Comparison of ENCODE assay signal across 1 cellular context in the genomic region with DNA sequence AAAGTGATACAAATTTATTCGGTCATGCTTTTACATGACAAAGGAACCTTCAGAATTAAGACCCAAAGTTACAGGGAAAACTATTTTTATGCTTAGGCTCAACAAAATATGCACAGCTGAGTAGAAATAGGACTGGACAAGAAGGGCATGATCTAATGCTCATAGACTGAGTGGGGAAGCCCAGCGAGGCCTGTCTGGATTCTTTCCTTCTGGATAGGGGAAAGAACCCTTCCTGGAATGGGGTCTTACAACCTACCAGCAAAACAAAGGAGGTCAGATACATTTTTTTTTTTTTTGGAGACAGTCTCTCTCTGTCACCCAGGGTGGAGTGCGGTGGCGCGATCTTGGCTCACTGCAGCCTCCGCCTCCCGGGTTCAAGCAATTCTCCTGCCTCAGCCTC.
TF ChIP-seq lines count a peak whose summit lies in the region.

No MANE protein-coding gene starts in this region.

TF ChIP-seq in WTC11, 78 proteins besides CTCF, POLR2A, EP300 and RAD21 (continued from another document):
- TF ChIP-seq, protein P1, sequence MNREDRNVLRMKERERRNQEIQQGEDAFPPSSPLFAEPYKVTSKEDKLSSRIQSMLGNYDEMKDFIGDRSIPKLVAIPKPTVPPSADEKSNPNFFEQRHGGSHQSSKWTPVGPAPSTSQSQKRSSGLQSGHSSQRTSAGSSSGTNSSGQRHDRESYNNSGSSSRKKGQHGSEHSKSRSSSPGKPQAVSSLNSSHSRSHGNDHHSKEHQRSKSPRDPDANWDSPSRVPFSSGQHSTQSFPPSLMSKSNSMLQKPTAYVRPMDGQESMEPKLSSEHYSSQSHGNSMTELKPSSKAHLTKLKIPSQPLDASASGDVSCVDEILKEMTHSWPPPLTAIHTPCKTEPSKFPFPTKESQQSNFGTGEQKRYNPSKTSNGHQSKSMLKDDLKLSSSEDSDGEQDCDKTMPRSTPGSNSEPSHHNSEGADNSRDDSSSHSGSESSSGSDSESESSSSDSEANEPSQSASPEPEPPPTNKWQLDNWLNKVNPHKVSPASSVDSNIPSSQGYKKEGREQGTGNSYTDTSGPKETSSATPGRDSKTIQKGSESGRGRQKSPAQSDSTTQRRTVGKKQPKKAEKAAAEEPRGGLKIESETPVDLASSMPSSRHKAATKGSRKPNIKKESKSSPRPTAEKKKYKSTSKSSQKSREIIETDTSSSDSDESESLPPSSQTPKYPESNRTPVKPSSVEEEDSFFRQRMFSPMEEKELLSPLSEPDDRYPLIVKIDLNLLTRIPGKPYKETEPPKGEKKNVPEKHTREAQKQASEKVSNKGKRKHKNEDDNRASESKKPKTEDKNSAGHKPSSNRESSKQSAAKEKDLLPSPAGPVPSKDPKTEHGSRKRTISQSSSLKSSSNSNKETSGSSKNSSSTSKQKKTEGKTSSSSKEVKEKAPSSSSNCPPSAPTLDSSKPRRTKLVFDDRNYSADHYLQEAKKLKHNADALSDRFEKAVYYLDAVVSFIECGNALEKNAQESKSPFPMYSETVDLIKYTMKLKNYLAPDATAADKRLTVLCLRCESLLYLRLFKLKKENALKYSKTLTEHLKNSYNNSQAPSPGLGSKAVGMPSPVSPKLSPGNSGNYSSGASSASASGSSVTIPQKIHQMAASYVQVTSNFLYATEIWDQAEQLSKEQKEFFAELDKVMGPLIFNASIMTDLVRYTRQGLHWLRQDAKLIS (CRISPR knock-in tag; IDR thresholded peaks at IDR 0.05; ENCODE audit: borderline replicate concordance): no peak
- TF ChIP-seq KAT7 (CRISPR knock-in tag; IDR thresholded peaks at IDR 0.05; ENCODE audit: borderline replicate concordance): no peak
- TF ChIP-seq PRRX2 (CRISPR knock-in tag; IDR thresholded peaks at IDR 0.05): no peak
- TF ChIP-seq, protein P2, sequence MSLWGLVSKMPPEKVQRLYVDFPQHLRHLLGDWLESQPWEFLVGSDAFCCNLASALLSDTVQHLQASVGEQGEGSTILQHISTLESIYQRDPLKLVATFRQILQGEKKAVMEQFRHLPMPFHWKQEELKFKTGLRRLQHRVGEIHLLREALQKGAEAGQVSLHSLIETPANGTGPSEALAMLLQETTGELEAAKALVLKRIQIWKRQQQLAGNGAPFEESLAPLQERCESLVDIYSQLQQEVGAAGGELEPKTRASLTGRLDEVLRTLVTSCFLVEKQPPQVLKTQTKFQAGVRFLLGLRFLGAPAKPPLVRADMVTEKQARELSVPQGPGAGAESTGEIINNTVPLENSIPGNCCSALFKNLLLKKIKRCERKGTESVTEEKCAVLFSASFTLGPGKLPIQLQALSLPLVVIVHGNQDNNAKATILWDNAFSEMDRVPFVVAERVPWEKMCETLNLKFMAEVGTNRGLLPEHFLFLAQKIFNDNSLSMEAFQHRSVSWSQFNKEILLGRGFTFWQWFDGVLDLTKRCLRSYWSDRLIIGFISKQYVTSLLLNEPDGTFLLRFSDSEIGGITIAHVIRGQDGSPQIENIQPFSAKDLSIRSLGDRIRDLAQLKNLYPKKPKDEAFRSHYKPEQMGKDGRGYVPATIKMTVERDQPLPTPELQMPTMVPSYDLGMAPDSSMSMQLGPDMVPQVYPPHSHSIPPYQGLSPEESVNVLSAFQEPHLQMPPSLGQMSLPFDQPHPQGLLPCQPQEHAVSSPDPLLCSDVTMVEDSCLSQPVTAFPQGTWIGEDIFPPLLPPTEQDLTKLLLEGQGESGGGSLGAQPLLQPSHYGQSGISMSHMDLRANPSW (CRISPR knock-in tag; conservative IDR thresholded peaks at IDR 0.05; ENCODE audit: low read depth): no peak
- TF ChIP-seq, protein P3, sequence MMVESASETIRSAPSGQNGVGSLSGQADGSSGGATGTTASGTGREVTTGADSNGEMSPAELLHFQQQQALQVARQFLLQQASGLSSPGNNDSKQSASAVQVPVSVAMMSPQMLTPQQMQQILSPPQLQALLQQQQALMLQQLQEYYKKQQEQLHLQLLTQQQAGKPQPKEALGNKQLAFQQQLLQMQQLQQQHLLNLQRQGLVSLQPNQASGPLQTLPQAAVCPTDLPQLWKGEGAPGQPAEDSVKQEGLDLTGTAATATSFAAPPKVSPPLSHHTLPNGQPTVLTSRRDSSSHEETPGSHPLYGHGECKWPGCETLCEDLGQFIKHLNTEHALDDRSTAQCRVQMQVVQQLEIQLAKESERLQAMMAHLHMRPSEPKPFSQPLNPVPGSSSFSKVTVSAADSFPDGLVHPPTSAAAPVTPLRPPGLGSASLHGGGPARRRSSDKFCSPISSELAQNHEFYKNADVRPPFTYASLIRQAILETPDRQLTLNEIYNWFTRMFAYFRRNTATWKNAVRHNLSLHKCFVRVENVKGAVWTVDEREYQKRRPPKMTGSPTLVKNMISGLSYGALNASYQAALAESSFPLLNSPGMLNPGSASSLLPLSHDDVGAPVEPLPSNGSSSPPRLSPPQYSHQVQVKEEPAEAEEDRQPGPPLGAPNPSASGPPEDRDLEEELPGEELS (CRISPR knock-in tag; IDR thresholded peaks at IDR 0.05): no peak
- TF ChIP-seq, protein P4, sequence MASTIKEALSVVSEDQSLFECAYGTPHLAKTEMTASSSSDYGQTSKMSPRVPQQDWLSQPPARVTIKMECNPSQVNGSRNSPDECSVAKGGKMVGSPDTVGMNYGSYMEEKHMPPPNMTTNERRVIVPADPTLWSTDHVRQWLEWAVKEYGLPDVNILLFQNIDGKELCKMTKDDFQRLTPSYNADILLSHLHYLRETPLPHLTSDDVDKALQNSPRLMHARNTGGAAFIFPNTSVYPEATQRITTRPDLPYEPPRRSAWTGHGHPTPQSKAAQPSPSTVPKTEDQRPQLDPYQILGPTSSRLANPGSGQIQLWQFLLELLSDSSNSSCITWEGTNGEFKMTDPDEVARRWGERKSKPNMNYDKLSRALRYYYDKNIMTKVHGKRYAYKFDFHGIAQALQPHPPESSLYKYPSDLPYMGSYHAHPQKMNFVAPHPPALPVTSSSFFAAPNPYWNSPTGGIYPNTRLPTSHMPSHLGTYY (CRISPR knock-in tag; IDR thresholded peaks at IDR 0.05): no peak
- TF ChIP-seq, protein P5, sequence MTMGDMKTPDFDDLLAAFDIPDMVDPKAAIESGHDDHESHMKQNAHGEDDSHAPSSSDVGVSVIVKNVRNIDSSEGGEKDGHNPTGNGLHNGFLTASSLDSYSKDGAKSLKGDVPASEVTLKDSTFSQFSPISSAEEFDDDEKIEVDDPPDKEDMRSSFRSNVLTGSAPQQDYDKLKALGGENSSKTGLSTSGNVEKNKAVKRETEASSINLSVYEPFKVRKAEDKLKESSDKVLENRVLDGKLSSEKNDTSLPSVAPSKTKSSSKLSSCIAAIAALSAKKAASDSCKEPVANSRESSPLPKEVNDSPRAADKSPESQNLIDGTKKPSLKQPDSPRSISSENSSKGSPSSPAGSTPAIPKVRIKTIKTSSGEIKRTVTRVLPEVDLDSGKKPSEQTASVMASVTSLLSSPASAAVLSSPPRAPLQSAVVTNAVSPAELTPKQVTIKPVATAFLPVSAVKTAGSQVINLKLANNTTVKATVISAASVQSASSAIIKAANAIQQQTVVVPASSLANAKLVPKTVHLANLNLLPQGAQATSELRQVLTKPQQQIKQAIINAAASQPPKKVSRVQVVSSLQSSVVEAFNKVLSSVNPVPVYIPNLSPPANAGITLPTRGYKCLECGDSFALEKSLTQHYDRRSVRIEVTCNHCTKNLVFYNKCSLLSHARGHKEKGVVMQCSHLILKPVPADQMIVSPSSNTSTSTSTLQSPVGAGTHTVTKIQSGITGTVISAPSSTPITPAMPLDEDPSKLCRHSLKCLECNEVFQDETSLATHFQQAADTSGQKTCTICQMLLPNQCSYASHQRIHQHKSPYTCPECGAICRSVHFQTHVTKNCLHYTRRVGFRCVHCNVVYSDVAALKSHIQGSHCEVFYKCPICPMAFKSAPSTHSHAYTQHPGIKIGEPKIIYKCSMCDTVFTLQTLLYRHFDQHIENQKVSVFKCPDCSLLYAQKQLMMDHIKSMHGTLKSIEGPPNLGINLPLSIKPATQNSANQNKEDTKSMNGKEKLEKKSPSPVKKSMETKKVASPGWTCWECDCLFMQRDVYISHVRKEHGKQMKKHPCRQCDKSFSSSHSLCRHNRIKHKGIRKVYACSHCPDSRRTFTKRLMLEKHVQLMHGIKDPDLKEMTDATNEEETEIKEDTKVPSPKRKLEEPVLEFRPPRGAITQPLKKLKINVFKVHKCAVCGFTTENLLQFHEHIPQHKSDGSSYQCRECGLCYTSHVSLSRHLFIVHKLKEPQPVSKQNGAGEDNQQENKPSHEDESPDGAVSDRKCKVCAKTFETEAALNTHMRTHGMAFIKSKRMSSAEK (CRISPR knock-in tag; IDR thresholded peaks at IDR 0.05; ENCODE audit: borderline replicate concordance): no peak
- TF ChIP-seq TP53 (CRISPR knock-in tag; IDR thresholded peaks at IDR 0.05): no peak
- no peak for TF ChIP-seq ZNF396 (CRISPR knock-in tag; IDR thresholded peaks at IDR 0.05; ENCODE audit: borderline replicate concordance)
- TF ChIP-seq TEAD4 (CRISPR knock-in tag; IDR thresholded peaks at IDR 0.05): no peak
- TF ChIP-seq, protein P6, sequence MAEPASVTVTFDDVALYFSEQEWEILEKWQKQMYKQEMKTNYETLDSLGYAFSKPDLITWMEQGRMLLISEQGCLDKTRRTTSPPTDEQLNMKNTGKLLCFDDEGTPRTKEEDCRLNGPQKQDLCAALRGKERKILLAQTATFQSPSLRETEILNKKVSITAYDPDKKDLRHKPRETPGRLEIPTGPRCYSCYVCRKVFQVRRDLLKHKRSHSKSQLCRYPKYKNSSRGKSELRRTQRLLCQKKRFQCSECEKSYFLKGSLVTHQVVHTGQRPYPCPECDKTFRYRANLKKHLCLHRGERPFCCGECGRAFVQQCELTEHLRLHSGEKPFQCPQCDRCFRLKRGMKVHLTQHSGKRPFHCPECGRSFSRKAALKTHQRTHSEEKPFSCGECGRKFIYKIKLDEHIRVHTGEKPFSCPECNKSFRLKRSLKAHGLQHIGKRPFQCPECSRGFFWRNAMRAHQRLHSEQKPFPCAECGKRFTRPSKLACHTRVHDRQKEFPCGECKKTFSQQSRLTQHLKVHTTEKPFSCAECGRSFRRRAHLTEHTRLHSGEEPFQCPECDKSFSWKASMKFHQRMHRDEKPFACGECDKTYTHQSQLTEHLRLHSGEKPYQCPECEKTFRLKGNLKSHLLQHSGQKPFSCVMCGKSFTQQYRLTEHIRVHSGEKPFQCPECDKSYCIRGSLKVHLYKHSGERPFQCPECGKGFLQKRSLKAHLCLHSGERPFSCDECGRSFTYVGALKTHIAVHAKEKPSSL (CRISPR knock-in tag; conservative IDR thresholded peaks at IDR 0.05): no peak
- TF ChIP-seq RORB (CRISPR knock-in tag; IDR thresholded peaks at IDR 0.05): no peak
